19 cellular contexts compared by ENCODE assay signal in the genomic region with DNA sequence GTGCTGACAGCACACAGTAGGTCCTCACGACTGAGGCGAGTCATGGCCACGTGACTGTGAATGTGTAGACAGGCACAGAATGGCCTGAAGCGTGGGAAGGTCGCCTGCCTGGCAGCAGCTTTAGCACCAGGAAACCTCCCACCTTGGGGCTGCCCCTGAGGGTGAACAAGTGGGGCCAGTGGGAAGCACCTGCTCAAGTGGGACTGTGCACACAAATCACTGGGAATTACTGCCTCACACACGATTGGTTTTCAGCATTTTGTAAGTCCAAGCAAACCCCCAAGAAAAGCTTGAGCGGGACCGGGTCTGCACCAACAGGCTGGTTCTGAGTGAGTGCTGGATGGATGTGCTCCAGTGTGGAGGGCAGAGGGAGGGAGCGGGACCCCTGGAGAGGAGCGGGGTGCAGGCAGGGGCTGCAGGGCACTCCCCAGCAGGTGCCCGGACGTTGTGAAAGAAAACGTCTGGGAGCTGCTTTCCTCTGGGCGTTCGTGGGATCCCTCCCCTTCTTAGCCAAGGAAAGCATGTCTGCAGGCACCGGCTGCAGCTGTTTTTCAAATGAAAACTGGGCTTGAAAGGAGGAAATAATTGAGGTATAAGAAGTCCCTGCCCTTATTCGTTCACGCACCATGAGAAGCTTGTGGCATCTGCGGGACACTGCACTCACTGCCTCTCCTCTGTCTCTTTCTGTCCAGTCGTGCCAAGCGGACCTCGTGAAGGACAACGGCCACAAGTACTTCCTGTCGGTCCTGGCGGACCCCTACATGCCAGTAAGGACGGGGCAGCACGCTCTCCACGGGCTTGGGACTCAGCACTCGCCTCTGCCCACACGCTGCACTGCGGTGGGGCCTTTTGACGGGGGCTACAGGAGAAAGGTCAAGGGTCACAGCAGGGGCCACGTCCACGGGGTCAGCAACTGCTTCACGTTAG.
DNase-seq lines count a peak whose midpoint lies in the region; ATAC-seq and TF ChIP-seq lines count a peak whose summit lies in the region.
"Had no signal": no experiment of that assay in that cellular context is flagged by ENCODE, and none has a peak within 500 bp of the region (broad histone marks: within the 10 kb centered on the region; RNA-seq: fewer than 3 reads in every experiment).

No MANE protein-coding gene starts in this region.

- no peaks in the 10 kb centered on the region for H3K9me3 Mint-ChIP-seq in activated T-cell treated with anti-CD3 and anti-CD28 coated beads, Interleukin-2, amount 50 U/mL, for 24 hours
- no peaks in the 10 kb centered on the region for H3K9me3 Mint-ChIP-seq in dendritic cell treated with granulocyte-macrophage colony-stimulating factor and Interleukin-4, amounts not matched to agents 40 ng/mL and 50 ng/mL, for 4 days

- ATAC-seq in HG03280 (IDR thresholded peaks at IDR 0.05; ENCODE audit: unreplicated experiment), result no peak
- ATAC-seq in HG02588 (IDR thresholded peaks at IDR 0.05; ENCODE audit: unreplicated experiment), result no peak
- ATAC-seq: sciatic nerve, T-helper 17 cell had no signal

- H3K79me2 ChIP-seq in osteoblast (ENCODE audit: insufficient read depth, low read length), result no peaks in the 10 kb centered on the region
- H3K79me2 ChIP-seq: hepatocyte had no signal

- no peaks in the 10 kb centered on the region for H4K20me1 ChIP-seq in osteoblast (ENCODE audit: insufficient read depth, low read length)

- H3K4me3 ChIP-seq in osteoblast (ENCODE audit: insufficient read depth, low read length), result no peak overlapping the region
- H3K4me3 ChIP-seq: adrenal gland, coronary artery, hepatocyte had no signal

- DNase-seq in activated T-cell treated with anti-CD3 and anti-CD28 coated beads, Interleukin-2, amount 50 U/mL, for 24 hours, result no peak
- no peak for DNase-seq in activated T-cell treated with anti-CD3 and anti-CD28 coated beads for 4 hours
- peak; percentile 82 to 85 for DNase-seq in Kasumi-1 (lab: John Stamatoyannopoulos, UW)
- peak; percentile 71 for DNase-seq in osteoblast (ENCODE audit: insufficient read length, low spot score, missing footprints)
- no peak for DNase-seq in amniotic stem cell (lab: John Stamatoyannopoulos, UW)
- DNase-seq: ACHN, Calu3, MV-4-11, naive B cell, NCI-H2081 treated with DMSO at 0.1 percent for 48 hours, NCI-H748 treated with DMSO at 0.1 percent for 48 hours, T-helper 17 cell had no signal

- TF ChIP-seq CTCF in osteoblast (IDR thresholded peaks at IDR 0.05; ENCODE audit: extremely low read depth, low read depth, low read length), result no peak

- peaks cover 70% of the 10 kb centered on the region for H3K36me3 Mint-ChIP-seq in activated T-cell treated with anti-CD3 and anti-CD28 coated beads, Interleukin-2, amount 50 U/mL, for 24 hours (ENCODE audit: low read depth)
- H3K36me3 Mint-ChIP-seq in dendritic cell treated with granulocyte-macrophage colony-stimulating factor and Interleukin-4, amounts not matched to agents 40 ng/mL and 50 ng/mL, for 4 days (ENCODE audit: low read depth), result peaks cover 67% of the 10 kb centered on the region

- H3K36me3 ChIP-seq in osteoblast (ENCODE audit: insufficient read depth, low read length), result peaks cover 11% of the 10 kb centered on the region

- no peak overlapping the region for H3K27ac ChIP-seq in osteoblast (ENCODE audit: low read depth, low read length)
- H3K27ac ChIP-seq: adrenal gland, coronary artery, hepatocyte had no signal

- no peaks in the 10 kb centered on the region for H3K9me3 ChIP-seq in osteoblast (ENCODE audit: low read depth, low read length)
- H3K9me3 ChIP-seq: adrenal gland had no signal

- intact Hi-C loops in dendritic cell treated with granulocyte-macrophage colony-stimulating factor and Interleukin-4, amounts not matched to agents 40 ng/mL and 50 ng/mL, for 4 days (cut with micrococcal nuclease), result no loop called here

- H2AFZ ChIP-seq in osteoblast (ENCODE audit: low read length), result no peak overlapping the region
- H2AFZ ChIP-seq: hepatocyte had no signal

- no peaks in the 10 kb centered on the region for H3K4me1 ChIP-seq in osteoblast (ENCODE audit: insufficient read depth, low read length)
- H3K4me1 ChIP-seq: adrenal gland had no signal

- no peaks in the 10 kb centered on the region for H3K27me3 Mint-ChIP-seq in activated T-cell treated with anti-CD3 and anti-CD28 coated beads, Interleukin-2, amount 50 U/mL, for 24 hours
- H3K27me3 Mint-ChIP-seq in dendritic cell treated with granulocyte-macrophage colony-stimulating factor and Interleukin-4, amounts not matched to agents 40 ng/mL and 50 ng/mL, for 4 days, result no peaks in the 10 kb centered on the region
- H3K27me3 Mint-ChIP-seq: naive B cell, T-helper 17 cell had no signal

- no peaks in the 10 kb centered on the region for H3K27me3 ChIP-seq in osteoblast (ENCODE audit: insufficient read depth, low read length)
- H3K27me3 ChIP-seq: adrenal gland, hepatocyte had no signal

- H3K27ac Mint-ChIP-seq in activated T-cell treated with anti-CD3 and anti-CD28 coated beads, Interleukin-2, amount 50 U/mL, for 24 hours, result peak overlapping the region; percentile 92
- H3K27ac Mint-ChIP-seq in dendritic cell treated with granulocyte-macrophage colony-stimulating factor and Interleukin-4, amounts not matched to agents 40 ng/mL and 50 ng/mL, for 4 days, result peak overlapping the region; percentile 2

- peaks cover 46% of the 10 kb centered on the region for H3K4me1 Mint-ChIP-seq in activated T-cell treated with anti-CD3 and anti-CD28 coated beads, Interleukin-2, amount 50 U/mL, for 24 hours (ENCODE audit: low read depth)
- peaks cover 57% of the 10 kb centered on the region for H3K4me1 Mint-ChIP-seq in dendritic cell treated with granulocyte-macrophage colony-stimulating factor and Interleukin-4, amounts not matched to agents 40 ng/mL and 50 ng/mL, for 4 days (ENCODE audit: low read depth)

- H3K4me2 ChIP-seq in osteoblast (ENCODE audit: insufficient read depth, low read length), result no peak overlapping the region
- H3K4me2 ChIP-seq: hepatocyte had no signal

- no peak overlapping the region for H3K4me3 Mint-ChIP-seq in activated T-cell treated with anti-CD3 and anti-CD28 coated beads, Interleukin-2, amount 50 U/mL, for 24 hours
- no peak overlapping the region for H3K4me3 Mint-ChIP-seq in dendritic cell treated with granulocyte-macrophage colony-stimulating factor and Interleukin-4, amounts not matched to agents 40 ng/mL and 50 ng/mL, for 4 days
- H3K4me3 Mint-ChIP-seq: T-helper 17 cell had no signal

Comparison
In these comparisons a context has a peak if more than half of its experiments do, and no peak if none do; other contexts are left out.
1. DNase-seq: peak in Kasumi-1 (2 of 2) and osteoblast (single experiment); none in activated T-cell treated with anti-CD3 and anti-CD28 coated beads, Interleukin-2, amount 50 U/mL, for 24 hours (single experiment), activated T-cell treated with anti-CD3 and anti-CD28 coated beads for 4 hours (single experiment) and amniotic stem cell (single experiment).